Comparison of ENCODE assay signal across 8 cellular contexts in the genomic region with DNA sequence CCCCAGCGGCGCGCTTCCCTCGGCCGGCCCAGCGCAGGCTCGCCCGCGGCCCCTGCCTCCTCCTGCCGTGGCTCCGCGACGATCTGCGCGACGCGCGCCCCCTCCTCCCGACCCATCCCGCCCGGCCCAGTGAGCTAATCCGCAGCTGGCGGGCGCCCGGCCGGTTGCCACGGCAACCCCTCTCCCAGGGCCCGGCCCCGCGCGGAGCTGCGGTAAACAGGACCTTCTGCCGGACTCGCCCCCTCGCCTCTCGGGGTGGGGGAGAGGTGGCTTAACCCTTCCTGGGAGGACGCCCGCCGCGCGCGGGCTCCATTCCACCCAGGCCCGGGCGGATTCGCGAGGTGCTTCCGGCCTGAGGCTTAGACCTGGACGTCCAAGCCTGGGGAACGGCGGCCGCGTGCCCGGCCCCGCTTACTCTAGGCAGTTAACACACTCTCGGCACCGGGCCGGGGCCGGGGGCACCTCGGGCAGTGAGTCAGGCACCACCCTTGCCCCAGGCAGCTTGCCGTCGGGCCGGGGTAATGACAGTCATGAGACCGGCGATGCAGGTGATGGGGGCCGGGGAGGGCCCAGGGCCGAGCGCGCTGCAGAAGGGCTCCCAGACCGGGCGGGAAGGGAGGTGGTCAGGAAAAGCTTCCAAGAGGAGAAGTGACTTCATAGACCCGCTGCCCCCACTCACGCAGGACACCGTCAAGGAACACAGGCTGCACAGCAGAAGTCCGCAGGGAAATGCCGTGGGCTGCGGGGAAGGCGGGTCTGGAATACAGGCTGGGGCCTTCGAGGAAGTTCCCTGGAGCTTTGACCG. TPM values are rescaled to one million over a fixed set of nuclear protein-coding genes. Genes with fewer than 3 reads are reported as not detected.
DNase-seq lines count a peak whose midpoint lies in the region; ATAC-seq, FAIRE-seq and TF ChIP-seq lines count a peak whose summit lies in the region.

DENND2A (minus strand) TSS at position 87 of the 805 bp plus-strand sequence. CDS start 38,416 bp downstream, outside the sequence.

- intact Hi-C loops in Calu3 (cut with micrococcal nuclease; ENCODE audit: unreplicated experiment) (no loop called here), natural killer cell (cut with micrococcal nuclease) (no loop called here)
- intact Hi-C loops in activated T-helper 1 cell treated with anti-CD3 and anti-CD28 coated beads, Interleukin-12 subunit alpha, Interleukin-12 subunit beta, Interleukin-2, Interleukin-4 antibody, amounts not matched to agents 30 ng/mL and 10 ng/mL and 1 ng/mL, durations not matched to agents 14 hours and 24 hours and 36 hours (cut with micrococcal nuclease), result no loop called here

- FAIRE-seq in frontal cortex (lab: Jason Lieb, UNC) (no peak), H54 (lab: Jason Lieb, UNC) (no peak)

- CTCF ChIA-PET in Calu3 (lab: Charles Lee), result no interaction called here

- H3K4me3 Mint-ChIP-seq in Calu3 (ENCODE audit: low read depth, unreplicated experiment) (peak within 1 kb of the TSS; percentile 67), natural killer cell (peak within 1 kb of the TSS; percentile 87)
- H3K4me3 Mint-ChIP-seq in activated T-helper 1 cell treated with anti-CD3 and anti-CD28 coated beads, Interleukin-12 subunit alpha, Interleukin-12 subunit beta, Interleukin-2, Interleukin-4 antibody, amounts not matched to agents 30 ng/mL and 10 ng/mL and 1 ng/mL, durations not matched to agents 14 hours and 24 hours and 36 hours, result peak within 1 kb of the TSS; percentile 68

- peaks cover 73% of the 10 kb centered on the region for H3K27me3 Mint-ChIP-seq in Calu3 (ENCODE audit: unreplicated experiment)
- H3K27me3 Mint-ChIP-seq in activated T-helper 1 cell treated with anti-CD3 and anti-CD28 coated beads, Interleukin-12 subunit alpha, Interleukin-12 subunit beta, Interleukin-2, Interleukin-4 antibody, amounts not matched to agents 30 ng/mL and 10 ng/mL and 1 ng/mL, durations not matched to agents 14 hours and 24 hours and 36 hours (ENCODE audit: insufficient read depth), result peaks cover 67% of the 10 kb centered on the region
- H3K27me3 Mint-ChIP-seq in natural killer cell (ENCODE audit: low read depth in 2 of 2), result peaks cover 51 to 62% of the 10 kb centered on the region in 2 donors

- H3K27ac Mint-ChIP-seq in Calu3 (ENCODE audit: unreplicated experiment) (no peak within 1 kb of the TSS), natural killer cell (no peak within 1 kb of the TSS)
- H3K27ac Mint-ChIP-seq in activated T-helper 1 cell treated with anti-CD3 and anti-CD28 coated beads, Interleukin-12 subunit alpha, Interleukin-12 subunit beta, Interleukin-2, Interleukin-4 antibody, amounts not matched to agents 30 ng/mL and 10 ng/mL and 1 ng/mL, durations not matched to agents 14 hours and 24 hours and 36 hours, result no peak within 1 kb of the TSS

- DNase-seq in Calu3 (no peak), NCI-H1092 treated with DMSO at 0.1 percent for 48 hours (lab: John Stamatoyannopoulos, UW) (peak; percentile 75), frontal cortex (ENCODE audit: low spot score in 2 of 2) (peak; percentile 85 to 87), natural killer cell (no peak), Kasumi-1 (lab: John Stamatoyannopoulos, UW) (no peak), H54 (ENCODE audit: insufficient read length, low spot score) (no peak)
- no peak for DNase-seq in activated T-helper 1 cell treated with anti-CD3 and anti-CD28 coated beads, Interleukin-12 subunit alpha, Interleukin-12 subunit beta, Interleukin-2, Interleukin-4 antibody, amounts not matched to agents 30 ng/mL and 10 ng/mL and 1 ng/mL, durations not matched to agents 14 hours and 24 hours and 36 hours (ENCODE audit: low spot score)

- no TSS peak for BruUV-seq in Calu3 (replicated peaks; lab: Mats Ljungman, UMichigan)

- H3K4me1 Mint-ChIP-seq in Calu3 (ENCODE audit: low read depth, unreplicated experiment) (peaks cover 7% of the 10 kb centered on the region), natural killer cell (peaks cover 11 to 15% of the 10 kb centered on the region in 2 donors)
- H3K4me1 Mint-ChIP-seq in activated T-helper 1 cell treated with anti-CD3 and anti-CD28 coated beads, Interleukin-12 subunit alpha, Interleukin-12 subunit beta, Interleukin-2, Interleukin-4 antibody, amounts not matched to agents 30 ng/mL and 10 ng/mL and 1 ng/mL, durations not matched to agents 14 hours and 24 hours and 36 hours (ENCODE audit: low read depth), result peaks cover 8% of the 10 kb centered on the region

- TF ChIP-seq CTCF in Calu3 (IDR thresholded peaks at IDR 0.05; ENCODE audit: unreplicated experiment) (no peak), natural killer cell (IDR thresholded peaks at IDR 0.05) (no peak)

- H3K36me3 Mint-ChIP-seq in Calu3 (ENCODE audit: insufficient read depth, unreplicated experiment), result peaks cover 5% of the 10 kb centered on the region
- H3K36me3 Mint-ChIP-seq in activated T-helper 1 cell treated with anti-CD3 and anti-CD28 coated beads, Interleukin-12 subunit alpha, Interleukin-12 subunit beta, Interleukin-2, Interleukin-4 antibody, amounts not matched to agents 30 ng/mL and 10 ng/mL and 1 ng/mL, durations not matched to agents 14 hours and 24 hours and 36 hours (ENCODE audit: low read depth), result no peaks in the 10 kb centered on the region
- no peaks in the 10 kb centered on the region for H3K36me3 Mint-ChIP-seq in natural killer cell

- ATAC-seq in natural killer cell (peak in 2 of 3 donors; percentile 29 to 47), GM21390 (IDR thresholded peaks at IDR 0.05; ENCODE audit: unreplicated experiment) (no peak)

- H3K9me3 Mint-ChIP-seq in Calu3 (ENCODE audit: low read depth, unreplicated experiment), result no peaks in the 10 kb centered on the region
- H3K9me3 Mint-ChIP-seq in activated T-helper 1 cell treated with anti-CD3 and anti-CD28 coated beads, Interleukin-12 subunit alpha, Interleukin-12 subunit beta, Interleukin-2, Interleukin-4 antibody, amounts not matched to agents 30 ng/mL and 10 ng/mL and 1 ng/mL, durations not matched to agents 14 hours and 24 hours and 36 hours, result no peaks in the 10 kb centered on the region
- H3K9me3 Mint-ChIP-seq in natural killer cell, result no peaks in the 10 kb centered on the region

- TF ChIP-seq POLR2A in H54 (IDR thresholded peaks at IDR 0.05; ENCODE audit: low read depth, low read length), result no peak

RNA-seq across cellular contexts. Expression of gene DENND2A, which starts in this region (rescaled TPM):
- not detected in 2 replicates for total RNA-seq in Calu3 (2022)
- total RNA-seq in activated T-helper 1 cell treated with anti-CD3 and anti-CD28 coated beads, Interleukin-12 subunit alpha, Interleukin-12 subunit beta, Interleukin-2, Interleukin-4 antibody, amounts not matched to agents 30 ng/mL and 10 ng/mL and 1 ng/mL, durations not matched to agents 14 hours and 24 hours and 36 hours, result not detected in 2 replicates
- 25.7 TPM for total RNA-seq in frontal cortex
- under 1 TPM in 1 of 3 donors, not detected in 2; 0.12 TPM for total RNA-seq in natural killer cell

Comparison
In these comparisons a context has a peak if more than half of its experiments do, and no peak if none do; other contexts are left out.
1. RNA of gene DENND2A (total RNA-seq): 25.7 TPM in frontal cortex (single experiment); 0.12 TPM in natural killer cell, not detected in Calu3 and not detected in activated T-helper 1 cell treated with anti-CD3 and anti-CD28 coated beads, Interleukin-12 subunit alpha, Interleukin-12 subunit beta, Interleukin-2, Interleukin-4 antibody, amounts not matched to agents 30 ng/mL and 10 ng/mL and 1 ng/mL, durations not matched to agents 14 hours and 24 hours and 36 hours; every median in the first group is over 10 times any median in the second.
2. Peak in ATAC-seq in natural killer cell; RNA of the gene not detected or under 1 TPM.
3. DNase-seq: peak in NCI-H1092 treated with DMSO at 0.1 percent for 48 hours (single experiment) and frontal cortex (2 of 2); none in Calu3 (single experiment), activated T-helper 1 cell treated with anti-CD3 and anti-CD28 coated beads, Interleukin-12 subunit alpha, Interleukin-12 subunit beta, Interleukin-2, Interleukin-4 antibody, amounts not matched to agents 30 ng/mL and 10 ng/mL and 1 ng/mL, durations not matched to agents 14 hours and 24 hours and 36 hours (single experiment), natural killer cell (single experiment), Kasumi-1 (0 of 2) and H54 (single experiment).
4. Peak in every context shown above with its lines, with median percentiles within 50 percentile points of each other: H3K4me3 Mint-ChIP-seq.